In genomic region chr17:50184057-50184456, GRCh38 we compare ENCODE assay signal across 10 cellular contexts. TPM values are rescaled to one million over a fixed set of nuclear protein-coding genes. Genes with fewer than 3 reads are reported as not detected.
DNase-seq lines count a peak whose midpoint lies in the region; ATAC-seq, FAIRE-seq and TF ChIP-seq lines count a peak whose summit lies in the region.
"Had no signal": no experiment of that assay in that cellular context is flagged by ENCODE, and none has a peak within 500 bp of the region (broad histone marks: within the 10 kb centered on the region; RNA-seq: fewer than 3 reads in every experiment).

No MANE protein-coding gene starts in this region.

- H3K4me3 ChIP-seq in gastroesophageal sphincter (no peak overlapping the region), suprapubic skin (peak overlapping the region; percentile 22)

- H3K4me1 ChIP-seq in gastroesophageal sphincter (peaks cover 3 to 52% (median 13%) of the 10 kb centered on the region in 3 donors), suprapubic skin (peaks cover 46% of the 10 kb centered on the region)

- H3K27me3 ChIP-seq in gastroesophageal sphincter: no peaks in the 10 kb centered on the region
- H3K27me3 ChIP-seq in suprapubic skin: no peaks in the 10 kb centered on the region

- peaks cover 0 to 39% of the 10 kb centered on the region in 2 donors for H3K36me3 ChIP-seq in gastroesophageal sphincter
- peaks cover 25% of the 10 kb centered on the region for H3K36me3 ChIP-seq in suprapubic skin

- H3K9me3 Mint-ChIP-seq in activated CD4-positive, alpha-beta memory T cell treated with anti-CD3 and anti-CD28 coated beads, Interleukin-2, amount 10 ng/mL, durations not matched to agents 7 days and 5 days: no peaks in the 10 kb centered on the region
- no peaks in the 10 kb centered on the region for H3K9me3 Mint-ChIP-seq in activated CD4-positive, alpha-beta memory T cell treated with anti-CD3 and anti-CD28 coated beads for 36 hours
- no peaks in the 10 kb centered on the region for H3K9me3 Mint-ChIP-seq in T-cell

- H3K27ac ChIP-seq in gastroesophageal sphincter (peak overlapping the region in 3 of 4 donors; percentile 81 to 87 (median 82)), suprapubic skin (peak overlapping the region; percentile 79)

- intact Hi-C loops in activated CD4-positive, alpha-beta memory T cell treated with anti-CD3 and anti-CD28 coated beads for 36 hours (cut with micrococcal nuclease): no loop called here

- no peak for DNase-seq in activated CD4-positive, alpha-beta memory T cell treated with anti-CD3 and anti-CD28 coated beads, Interleukin-2, amount 10 ng/mL, durations not matched to agents 7 days and 5 days
- DNase-seq in activated CD4-positive, alpha-beta memory T cell treated with anti-CD3 and anti-CD28 coated beads for 36 hours: no peak
- DNase-seq in T-cell (no peak), suprapubic skin (ENCODE audit: low spot score in 2 of 2) (no peak), frontal cortex (ENCODE audit: low spot score in 2 of 2) (no peak)
- DNase-seq: NCI-H2029; stimulated activated CD4-positive, alpha-beta T cell treated with anti-CD3 and anti-CD28 coated beads, Interleukin-2, amount 100 ng/mL, for 48 hours had no signal

- POLR2A ChIA-PET in activated CD4-positive, alpha-beta memory T cell treated with anti-CD3 and anti-CD28 coated beads, Interleukin-2, amount 10 ng/mL, durations not matched to agents 7 days and 5 days (lab: Charles Lee): no interaction called here
- POLR2A ChIA-PET in activated CD4-positive, alpha-beta memory T cell treated with anti-CD3 and anti-CD28 coated beads for 36 hours (lab: Charles Lee): no interaction called here
- POLR2A ChIA-PET in T-cell (lab: Charles Lee): no interaction called here

- H3K36me3 Mint-ChIP-seq in activated CD4-positive, alpha-beta memory T cell treated with anti-CD3 and anti-CD28 coated beads, Interleukin-2, amount 10 ng/mL, durations not matched to agents 7 days and 5 days (ENCODE audit: low read depth): no peaks in the 10 kb centered on the region
- no peaks in the 10 kb centered on the region for H3K36me3 Mint-ChIP-seq in activated CD4-positive, alpha-beta memory T cell treated with anti-CD3 and anti-CD28 coated beads for 36 hours
- no peaks in the 10 kb centered on the region for H3K36me3 Mint-ChIP-seq in T-cell

- peaks cover 20% of the 10 kb centered on the region for H3K4me1 Mint-ChIP-seq in activated CD4-positive, alpha-beta memory T cell treated with anti-CD3 and anti-CD28 coated beads, Interleukin-2, amount 10 ng/mL, durations not matched to agents 7 days and 5 days
- peaks cover 11% of the 10 kb centered on the region for H3K4me1 Mint-ChIP-seq in activated CD4-positive, alpha-beta memory T cell treated with anti-CD3 and anti-CD28 coated beads for 36 hours (ENCODE audit: low read depth)
- peaks cover 10 to 26% (median 24%) of the 10 kb centered on the region in 3 donors for H3K4me1 Mint-ChIP-seq in T-cell

- H3K4me3 Mint-ChIP-seq in activated CD4-positive, alpha-beta memory T cell treated with anti-CD3 and anti-CD28 coated beads, Interleukin-2, amount 10 ng/mL, durations not matched to agents 7 days and 5 days: peak overlapping the region; percentile 48
- no peak overlapping the region for H3K4me3 Mint-ChIP-seq in activated CD4-positive, alpha-beta memory T cell treated with anti-CD3 and anti-CD28 coated beads for 36 hours
- peak overlapping the region; percentile 57 to 68 (median 57) for H3K4me3 Mint-ChIP-seq in T-cell

- 6 to 33% methylated on average over 2 to 8 of the region's 8 CpGs for WGBS in gastroesophageal sphincter (ENCODE audit: low coverage in 1 of 2), 2 donors
- 27% methylated on average over 8 of the region's 8 CpGs for WGBS in suprapubic skin

- peaks cover 10% of the 10 kb centered on the region for H3K27me3 Mint-ChIP-seq in activated CD4-positive, alpha-beta memory T cell treated with anti-CD3 and anti-CD28 coated beads, Interleukin-2, amount 10 ng/mL, durations not matched to agents 7 days and 5 days
- no peaks in the 10 kb centered on the region for H3K27me3 Mint-ChIP-seq in activated CD4-positive, alpha-beta memory T cell treated with anti-CD3 and anti-CD28 coated beads for 36 hours
- H3K27me3 Mint-ChIP-seq in T-cell: peaks cover 0 to 3% of the 10 kb centered on the region in 2 donors

- FAIRE-seq in frontal cortex (lab: Jason Lieb, UNC): no peak

- TF ChIP-seq EP300 in gastroesophageal sphincter (IDR thresholded peaks at IDR 0.05) (no peak), suprapubic skin (IDR thresholded peaks at IDR 0.05) (no peak)

- H3K9me3 ChIP-seq in gastroesophageal sphincter: no peaks in the 10 kb centered on the region
- no peaks in the 10 kb centered on the region for H3K9me3 ChIP-seq in suprapubic skin

- CTCF ChIA-PET in activated CD4-positive, alpha-beta memory T cell treated with anti-CD3 and anti-CD28 coated beads, Interleukin-2, amount 10 ng/mL, durations not matched to agents 7 days and 5 days (lab: Charles Lee): no interaction called here
- CTCF ChIA-PET in activated CD4-positive, alpha-beta memory T cell treated with anti-CD3 and anti-CD28 coated beads for 36 hours (lab: Charles Lee): no interaction called here
- CTCF ChIA-PET in T-cell (lab: Charles Lee): interaction anchor here in 1 of 2 donors (0.5 kb wide), 1 partner anchor 114 kb away, joined by 3 read pairs; no protein-coding TSS in a partner anchor

- ATAC-seq in T-cell (replicated peaks in 1 of 4): peak in 1 of 4 experiments; percentile 31
- ATAC-seq in gastroesophageal sphincter: no peak
- ATAC-seq in GM21360 (IDR thresholded peaks at IDR 0.05; ENCODE audit: unreplicated experiment): no peak
- ATAC-seq in activated CD4-positive, CD25-positive, alpha-beta regulatory T cell treated with anti-CD3 and anti-CD28 coated beads, Interleukin-2, amount 50 U/mL, for 24 hours: no peak

- H3K27ac Mint-ChIP-seq in activated CD4-positive, alpha-beta memory T cell treated with anti-CD3 and anti-CD28 coated beads, Interleukin-2, amount 10 ng/mL, durations not matched to agents 7 days and 5 days: no peak overlapping the region
- no peak overlapping the region for H3K27ac Mint-ChIP-seq in activated CD4-positive, alpha-beta memory T cell treated with anti-CD3 and anti-CD28 coated beads for 36 hours
- peak overlapping the region; percentile 44 to 73 for H3K27ac Mint-ChIP-seq in T-cell

- TF ChIP-seq POLR2A in gastroesophageal sphincter (IDR thresholded peaks at IDR 0.05) (no peak), suprapubic skin (IDR thresholded peaks at IDR 0.05) (no peak)

- peak in 1 of 4 experiments; percentile 36 for TF ChIP-seq CTCF in gastroesophageal sphincter (IDR thresholded peaks at IDR 0.05)
- peak in 1 of 2 donors; percentile 12 for TF ChIP-seq CTCF in suprapubic skin (IDR thresholded peaks at IDR 0.05)

RNA-seq across cellular contexts. Expression of gene COL1A1, which starts 17.4 kb away (rescaled TPM):
- total RNA-seq in activated CD4-positive, alpha-beta memory T cell treated with anti-CD3 and anti-CD28 coated beads, Interleukin-2, amount 10 ng/mL, durations not matched to agents 7 days and 5 days: under 1 TPM; 0.50 to 0.55 TPM
- total RNA-seq in activated CD4-positive, alpha-beta memory T cell treated with anti-CD3 and anti-CD28 coated beads for 36 hours: 1 to 10 TPM; 2.3 to 3.7 TPM
- 10 to 100 TPM in 2 of 5 donors, 1 to 10 TPM in 3; 4.1 to 21.0 (median 6.6) TPM for total RNA-seq in T-cell
- total RNA-seq in gastroesophageal sphincter: 10 to 100 TPM; 14.6 to 92.9 (median 69.7) TPM
- 10 to 100 TPM; 19.2 to 56.8 (median 33.1) TPM for total RNA-seq in suprapubic skin
- total RNA-seq in frontal cortex: 26.1 TPM

RNA-seq across cellular contexts. Expression of gene SGCA, which starts 18.3 kb away (rescaled TPM):
- total RNA-seq in activated CD4-positive, alpha-beta memory T cell treated with anti-CD3 and anti-CD28 coated beads, Interleukin-2, amount 10 ng/mL, durations not matched to agents 7 days and 5 days: under 1 TPM in 1 of 2 experiments, not detected in 1; 0.30 TPM
- under 1 TPM in 1 of 2 experiments, not detected in 1; 0.59 TPM for total RNA-seq in activated CD4-positive, alpha-beta memory T cell treated with anti-CD3 and anti-CD28 coated beads for 36 hours
- total RNA-seq in T-cell (under 1 TPM in 1 of 5 donors, not detected in 4; 0.33 TPM), gastroesophageal sphincter (100 to 1,000 TPM in 2 of 4 donors, 10 to 100 TPM in 2; 58.1 to 145 (median 93.4) TPM), suprapubic skin (1 to 10 TPM; 2.1 to 5.8 (median 4.0) TPM), frontal cortex (not detected)

RNA-seq across cellular contexts. Expression of gene PPP1R9B, which starts 33.6 kb away (rescaled TPM):
- total RNA-seq in activated CD4-positive, alpha-beta memory T cell treated with anti-CD3 and anti-CD28 coated beads, Interleukin-2, amount 10 ng/mL, durations not matched to agents 7 days and 5 days: 100 to 1,000 TPM; 136 to 137 TPM
- total RNA-seq in activated CD4-positive, alpha-beta memory T cell treated with anti-CD3 and anti-CD28 coated beads for 36 hours: 10 to 100 TPM; 84.3 to 86.1 TPM
- total RNA-seq in T-cell (10 to 100 TPM; 69.5 to 95.9 (median 91.3) TPM), gastroesophageal sphincter (10 to 100 TPM; 23.3 to 38.1 (median 30.8) TPM), suprapubic skin (10 to 100 TPM; 21.5 to 26.2 (median 23.7) TPM), frontal cortex (68.9 TPM)

RNA-seq across cellular contexts. Expression of gene SAMD14, which starts 54.1 kb away (rescaled TPM):
- 1 to 10 TPM in 1 of 2 experiments, under 1 TPM in 1; 0.68 to 1.3 TPM for total RNA-seq in activated CD4-positive, alpha-beta memory T cell treated with anti-CD3 and anti-CD28 coated beads, Interleukin-2, amount 10 ng/mL, durations not matched to agents 7 days and 5 days
- 1 to 10 TPM; 3.4 to 3.7 TPM for total RNA-seq in activated CD4-positive, alpha-beta memory T cell treated with anti-CD3 and anti-CD28 coated beads for 36 hours
- total RNA-seq in T-cell (under 1 TPM; 0.23 to 0.70 (median 0.35) TPM), gastroesophageal sphincter (1 to 10 TPM; 1.3 to 2.8 (median 2.3) TPM), suprapubic skin (under 1 TPM in 1 of 4 donors, not detected in 3; 0.68 TPM), frontal cortex (21.2 TPM)

Comparison
In these comparisons a context has a peak if more than half of its experiments do, and no peak if none do; other contexts are left out.
1. H3K27ac Mint-ChIP-seq: peak in T-cell (2 of 2); none in activated CD4-positive, alpha-beta memory T cell treated with anti-CD3 and anti-CD28 coated beads, Interleukin-2, amount 10 ng/mL, durations not matched to agents 7 days and 5 days (single experiment) and activated CD4-positive, alpha-beta memory T cell treated with anti-CD3 and anti-CD28 coated beads for 36 hours (single experiment).
2. RNA of gene SGCA, which starts 18.3 kb away (total RNA-seq): 58.1 to 145 TPM in gastroesophageal sphincter; 2.1 to 5.8 TPM in suprapubic skin, 0.59 TPM in activated CD4-positive, alpha-beta memory T cell treated with anti-CD3 and anti-CD28 coated beads for 36 hours, 0.30 TPM in activated CD4-positive, alpha-beta memory T cell treated with anti-CD3 and anti-CD28 coated beads, Interleukin-2, amount 10 ng/mL, durations not matched to agents 7 days and 5 days, 0.33 TPM in T-cell and not detected in frontal cortex (single experiment); every median in the first group is over 4 times any median in the second.